In the genomic region with DNA sequence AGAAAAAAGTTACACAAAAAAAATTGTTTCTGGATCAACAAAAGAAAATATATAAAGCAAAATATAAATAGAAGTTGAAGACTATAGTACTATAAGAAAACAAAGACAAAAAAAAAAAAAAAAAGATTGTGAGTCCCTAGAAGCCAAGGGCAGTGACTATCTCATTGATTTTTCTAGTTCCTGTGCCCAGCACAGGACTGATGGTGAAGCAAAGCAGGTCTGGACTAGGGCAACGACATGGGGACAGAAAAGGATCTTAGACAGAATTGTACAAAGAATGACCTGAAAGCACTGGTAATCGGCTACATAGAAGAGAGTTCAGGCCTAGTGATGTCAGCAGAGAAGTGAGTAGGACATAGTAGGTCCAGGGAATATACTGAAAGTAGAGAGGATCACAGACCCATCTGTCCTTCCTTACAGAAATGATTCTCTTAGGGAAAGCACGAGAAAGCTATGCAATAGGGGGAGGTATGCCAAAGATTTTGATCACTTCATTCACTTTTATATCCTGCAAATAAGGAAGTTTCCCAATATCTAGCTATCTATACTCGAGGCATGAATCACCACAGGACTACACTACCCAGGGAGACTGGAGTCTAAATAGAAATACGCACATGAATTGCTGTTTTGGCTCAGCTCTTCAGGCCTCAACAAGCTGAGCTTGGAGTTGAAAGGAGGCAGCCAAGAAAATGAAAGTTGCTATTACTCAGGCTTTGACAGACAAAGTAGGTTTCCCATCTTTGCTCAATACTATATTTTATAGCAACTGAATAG, we compare ENCODE assay signal across 15 cellular contexts.
A peak's percentile ranks its signal among the peaks of the same experiment; 100 is the strongest.
DNase-seq lines count a peak whose midpoint lies in the region; ATAC-seq and TF ChIP-seq lines count a peak whose summit lies in the region.
"Had no signal": no experiment of that assay in that cellular context is flagged by ENCODE, and none has a peak within 500 bp of the region (broad histone marks: within the 10 kb centered on the region; RNA-seq: fewer than 3 reads in every experiment).

No MANE protein-coding gene starts in this region.

- no peak for TF ChIP-seq POLR2A in NB4 (IDR thresholded peaks at IDR 0.05; ENCODE audit: extremely low read depth, insufficient read length)

- peak; percentile 88 for ATAC-seq in left lung
- ATAC-seq in thoracic aorta (ENCODE audit: insufficient number of reproducible peaks, low FRiP score, low read depth), result peak; percentile 69
- ATAC-seq in HG03571 (IDR thresholded peaks at IDR 0.05; ENCODE audit: unreplicated experiment), result no peak
- ATAC-seq in GM21526 (IDR thresholded peaks at IDR 0.05; ENCODE audit: low FRiP score, unreplicated experiment), result no peak
- ATAC-seq: activated CD8-positive, alpha-beta memory T cell treated with anti-CD3 and anti-CD28 coated beads, Interleukin-2, amount 10 ng/mL, durations not matched to agents 7 days and 5 days had no signal

- intact Hi-C loops in left lung (cut with DNase I), result no loop called here

- H3K4me3 ChIP-seq in NB4 (ENCODE audit: low read depth, low read length) (no peak overlapping the region), cardiac fibroblast (replicated peaks in 1 of 2; ENCODE audit: low read depth in 2 of 2, low read length in 2 of 2) (no peak overlapping the region), left lung (no peak overlapping the region), thoracic aorta (no peak overlapping the region)

- H3K36me3 ChIP-seq in left lung (no peaks in the 10 kb centered on the region), thoracic aorta (no peaks in the 10 kb centered on the region)

- H3K27ac ChIP-seq in left lung (peak overlapping the region in 1 of 2 donors; percentile 30), thoracic aorta (peak overlapping the region in 1 of 2 donors; percentile 44)

- DNase-seq in NB4 (ENCODE audit: low read depth) (peak; percentile 10), cardiac fibroblast (ENCODE audit: low read depth in 2 of 2) (peak; percentile 57 to 89), left lung (no peak), thoracic aorta (ENCODE audit: low spot score) (no peak), NCI-H1417 (lab: John Stamatoyannopoulos, UW) (no peak), NCI-H510A (lab: John Stamatoyannopoulos, UW) (no peak)
- DNase-seq: activated CD8-positive, alpha-beta memory T cell treated with anti-CD3 and anti-CD28 coated beads, Interleukin-2, amount 10 ng/mL, durations not matched to agents 7 days and 5 days; activated naive CD8-positive, alpha-beta T cell treated with anti-CD3 and anti-CD28 coated beads, Interleukin-2, amount 10 ng/mL, durations not matched to agents 7 days and 5 days; KBM-7; kidney; SHP77; stimulated activated CD4-positive, alpha-beta T cell treated with anti-CD3 and anti-CD28 coated beads, Interleukin-2, amount 100 ng/mL, for 24 hours; stimulated activated naive CD4-positive, alpha-beta T cell treated with Interleukin-2 at 50 U/mL for 16 hours had no signal

- H3K4me1 ChIP-seq in left lung, result peaks cover 3 to 9% of the 10 kb centered on the region in 2 donors
- H3K4me1 ChIP-seq in thoracic aorta (ENCODE audit: control insufficient read depth in 1 of 2, low read depth in 2 of 2), result peaks cover 0 to 9% of the 10 kb centered on the region in 2 donors

- H3K27me3 ChIP-seq in left lung, result no peaks in the 10 kb centered on the region
- no peaks in the 10 kb centered on the region for H3K27me3 ChIP-seq in thoracic aorta (replicated peaks; ENCODE audit: insufficient read depth)

- H3K9me3 ChIP-seq in left lung (no peaks in the 10 kb centered on the region), thoracic aorta (no peaks in the 10 kb centered on the region)

- TF ChIP-seq CTCF in NB4 (IDR thresholded peaks at IDR 0.05; ENCODE audit: low read depth, low read length) (no peak), cardiac fibroblast (IDR thresholded peaks at IDR 0.05; ENCODE audit: low read depth, low read length) (no peak), left lung (IDR thresholded peaks at IDR 0.05) (no peak), thoracic aorta (IDR thresholded peaks at IDR 0.05) (no peak)

Comparison
In these comparisons a context has a peak if more than half of its experiments do, and no peak if none do; other contexts are left out.
1. DNase-seq: peak in NB4 (single experiment) and cardiac fibroblast (2 of 2); none in left lung (0 of 2), thoracic aorta (single experiment), NCI-H1417 (0 of 3) and NCI-H510A (single experiment).
2. ATAC-seq: peak in left lung (single experiment) and thoracic aorta (single experiment); none in HG03571 (single experiment) and GM21526 (single experiment).